Comparison of ENCODE assay signal across 26 cellular contexts in the genomic region with DNA sequence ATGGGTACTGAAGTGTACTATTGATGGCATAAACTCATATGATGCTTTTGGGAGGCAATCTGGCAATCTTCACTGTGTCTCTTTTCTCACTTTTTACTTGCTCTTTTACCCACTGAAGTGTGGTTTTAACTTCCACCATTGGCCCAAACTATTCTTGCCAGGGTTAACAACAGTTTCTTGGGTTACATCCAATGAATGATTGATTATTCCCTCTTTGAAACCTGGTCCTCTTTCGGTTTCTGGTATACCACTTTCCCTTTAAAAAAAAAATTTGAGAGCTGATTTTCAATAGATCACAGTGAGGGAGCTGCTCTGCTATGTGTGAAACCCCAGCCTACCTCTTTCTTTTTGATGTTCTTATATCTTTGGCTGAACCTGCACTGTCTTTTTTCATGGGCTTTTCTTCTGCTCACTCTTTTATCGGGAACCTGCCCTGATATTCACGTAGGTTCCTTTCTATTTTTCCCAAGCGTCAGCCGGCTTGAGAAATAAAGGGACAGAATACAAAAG. TPM values are rescaled to one million over a fixed set of nuclear protein-coding genes. Genes with fewer than 3 reads are reported as not detected.
A peak's percentile ranks its signal among the peaks of the same experiment; 100 is the strongest.
DNase-seq lines count a peak whose midpoint lies in the region; ATAC-seq and TF ChIP-seq lines count a peak whose summit lies in the region.
"Had no signal": no experiment of that assay in that cellular context is flagged by ENCODE, and none has a peak within 500 bp of the region (broad histone marks: within the 10 kb centered on the region; RNA-seq: fewer than 3 reads in every experiment).

No MANE protein-coding gene starts in this region.

- POLR2A ChIA-PET in activated naive CD8-positive, alpha-beta T cell treated with anti-CD3 and anti-CD28 coated beads, Interleukin-2, amount 10 ng/mL, durations not matched to agents 7 days and 5 days (lab: Charles Lee), result no interaction called here

- no peaks in the 10 kb centered on the region for H4K20me1 ChIP-seq in MM.1S (ENCODE audit: insufficient read depth, low read length)

- no peaks in the 10 kb centered on the region for H3K9me3 Mint-ChIP-seq in activated T-cell treated with anti-CD3 and anti-CD28 coated beads, Interleukin-2, amount 50 U/mL, for 72 hours
- no peaks in the 10 kb centered on the region for H3K9me3 Mint-ChIP-seq in activated naive CD8-positive, alpha-beta T cell treated with anti-CD3 and anti-CD28 coated beads, Interleukin-2, amount 10 ng/mL, durations not matched to agents 7 days and 5 days
- H3K9me3 Mint-ChIP-seq: dendritic cell treated with granulocyte-macrophage colony-stimulating factor and Interleukin-4, amounts not matched to agents 40 ng/mL and 50 ng/mL, for 4 days; neural progenitor cell had no signal

- no peaks in the 10 kb centered on the region for H3K79me2 ChIP-seq in MM.1S (ENCODE audit: low read length)

- peaks cover 22% of the 10 kb centered on the region for H3K27me3 Mint-ChIP-seq in activated T-cell treated with anti-CD3 and anti-CD28 coated beads, Interleukin-2, amount 50 U/mL, for 72 hours (ENCODE audit: low read depth)
- peaks cover 20% of the 10 kb centered on the region for H3K27me3 Mint-ChIP-seq in activated naive CD8-positive, alpha-beta T cell treated with anti-CD3 and anti-CD28 coated beads, Interleukin-2, amount 10 ng/mL, durations not matched to agents 7 days and 5 days

- TF ChIP-seq CTCF in MM.1S (IDR thresholded peaks at IDR 0.05; ENCODE audit: low read length) (no peak), uterus (IDR thresholded peaks at IDR 0.05) (no peak)

- H2AFZ ChIP-seq in MM.1S (ENCODE audit: low read length), result no peak overlapping the region
- H2AFZ ChIP-seq: neural progenitor cell had no signal

- H3K9me3 ChIP-seq in MM.1S (replicated peaks; ENCODE audit: insufficient read depth, low read length) (no peaks in the 10 kb centered on the region), uterus (no peaks in the 10 kb centered on the region)
- H3K9me3 ChIP-seq: HAP-1, sigmoid colon, upper lobe of right lung had no signal

- H3K4me1 ChIP-seq in MM.1S (ENCODE audit: low read length), result peaks cover 7% of the 10 kb centered on the region; the same call in 1 of the 2 replicates
- no peaks in the 10 kb centered on the region for H3K4me1 ChIP-seq in uterus
- H3K4me1 ChIP-seq: HAP-1, neural progenitor cell, sigmoid colon, upper lobe of right lung had no signal

- peak overlapping the region; percentile 58 to 75 for H3K4me3 Mint-ChIP-seq in activated T-cell treated with anti-CD3 and anti-CD28 coated beads, Interleukin-2, amount 50 U/mL, for 72 hours
- peak overlapping the region; percentile 65 for H3K4me3 Mint-ChIP-seq in activated naive CD8-positive, alpha-beta T cell treated with anti-CD3 and anti-CD28 coated beads, Interleukin-2, amount 10 ng/mL, durations not matched to agents 7 days and 5 days
- H3K4me3 Mint-ChIP-seq: CD14-positive monocyte; dendritic cell treated with granulocyte-macrophage colony-stimulating factor and Interleukin-4, amounts not matched to agents 40 ng/mL and 50 ng/mL, for 4 days; neural progenitor cell had no signal

- no peaks in the 10 kb centered on the region for H3K27me3 ChIP-seq in MM.1S (replicated peaks; ENCODE audit: insufficient read depth, low read length)
- no peaks in the 10 kb centered on the region for H3K27me3 ChIP-seq in uterus
- H3K27me3 ChIP-seq: sigmoid colon, upper lobe of right lung had no signal

- no peak for DNase-seq in activated T-cell treated with anti-CD3 and anti-CD28 coated beads, Interleukin-2, amount 50 U/mL, for 72 hours
- no peak for DNase-seq in activated T-cell treated with anti-CD3 and anti-CD28 coated beads, Interleukin-2, amount 50 U/mL, for 1 hour
- DNase-seq in MM.1S (peak; percentile 12), uterus (no peak)
- DNase-seq in activated naive CD8-positive, alpha-beta T cell treated with anti-CD3 and anti-CD28 coated beads, Interleukin-2, amount 10 ng/mL, durations not matched to agents 7 days and 5 days, result no peak
- no peak for DNase-seq in stimulated activated naive CD8-positive, alpha-beta T cell treated with anti-CD3 and anti-CD28 coated beads, Interleukin-15, Interleukin-2, amounts not matched to agents 100 U/mL and 50 U/mL, for 24 hours
- DNase-seq: activated CD4-positive, alpha-beta T cell treated with anti-CD3 and anti-CD28 coated beads, Interleukin-2, amount 50 U/mL, for 1 hour; amygdala; glutamatergic neuron; IMR-90; NCI-H1105 treated with DMSO at 0.1 percent for 48 hours; NCI-H2081; sigmoid colon; stimulated activated CD4-positive, alpha-beta T cell treated with anti-CD3 and anti-CD28 coated beads, Interleukin-15, amount 100 ng/mL, for 24 hours; substantia nigra; SW 1271; upper lobe of right lung had no signal

- H3K9ac ChIP-seq in MM.1S (ENCODE audit: low read length), result no peak overlapping the region
- H3K9ac ChIP-seq: neural progenitor cell had no signal

- H3K4me2 ChIP-seq in MM.1S (ENCODE audit: low read depth, low read length), result peak overlapping the region; percentile 49
- H3K4me2 ChIP-seq: neural progenitor cell had no signal

- no peaks in the 10 kb centered on the region for H3K36me3 ChIP-seq in MM.1S (replicated peaks; ENCODE audit: insufficient read depth, low read length)
- H3K36me3 ChIP-seq in uterus, result no peaks in the 10 kb centered on the region
- H3K36me3 ChIP-seq: HAP-1, neural progenitor cell, sigmoid colon, upper lobe of right lung had no signal

- no peaks in the 10 kb centered on the region for H3F3A ChIP-seq in MM.1S (ENCODE audit: insufficient read depth, low read length)

- H3K27ac ChIP-seq in MM.1S (ENCODE audit: low read length) (peak overlapping the region; percentile 31; the same call in 1 of the 2 replicates), uterus (no peak overlapping the region)
- H3K27ac ChIP-seq: neural progenitor cell, sigmoid colon, upper lobe of right lung had no signal

- H3K27ac Mint-ChIP-seq in activated T-cell treated with anti-CD3 and anti-CD28 coated beads, Interleukin-2, amount 50 U/mL, for 72 hours, result peak overlapping the region; percentile 65
- peak overlapping the region; percentile 19 for H3K27ac Mint-ChIP-seq in activated naive CD8-positive, alpha-beta T cell treated with anti-CD3 and anti-CD28 coated beads, Interleukin-2, amount 10 ng/mL, durations not matched to agents 7 days and 5 days
- H3K27ac Mint-ChIP-seq: CD14-positive monocyte; dendritic cell treated with granulocyte-macrophage colony-stimulating factor and Interleukin-4, amounts not matched to agents 40 ng/mL and 50 ng/mL, for 4 days; neural progenitor cell had no signal

- peaks cover 20% of the 10 kb centered on the region for H3K4me1 Mint-ChIP-seq in activated T-cell treated with anti-CD3 and anti-CD28 coated beads, Interleukin-2, amount 50 U/mL, for 72 hours (ENCODE audit: low read depth)
- peaks cover 10% of the 10 kb centered on the region for H3K4me1 Mint-ChIP-seq in activated naive CD8-positive, alpha-beta T cell treated with anti-CD3 and anti-CD28 coated beads, Interleukin-2, amount 10 ng/mL, durations not matched to agents 7 days and 5 days
- H3K4me1 Mint-ChIP-seq: neural progenitor cell had no signal

- no peaks in the 10 kb centered on the region for H3K36me3 Mint-ChIP-seq in activated T-cell treated with anti-CD3 and anti-CD28 coated beads, Interleukin-2, amount 50 U/mL, for 72 hours (ENCODE audit: insufficient read depth in 2 of 2)
- no peaks in the 10 kb centered on the region for H3K36me3 Mint-ChIP-seq in activated naive CD8-positive, alpha-beta T cell treated with anti-CD3 and anti-CD28 coated beads, Interleukin-2, amount 10 ng/mL, durations not matched to agents 7 days and 5 days
- H3K36me3 Mint-ChIP-seq: CD14-positive monocyte, neural progenitor cell had no signal

- TF ChIP-seq POLR2A in uterus (IDR thresholded peaks at IDR 0.05), result no peak

- H3K9me2 ChIP-seq in MM.1S (replicated peaks; ENCODE audit: insufficient read depth, low read length), result no peaks in the 10 kb centered on the region

- H3K4me3 ChIP-seq in MM.1S (ENCODE audit: low read length) (no peak overlapping the region; the same call in 1 of the 2 replicates), uterus (no peak overlapping the region)
- H3K4me3 ChIP-seq: HAP-1, neural progenitor cell, sigmoid colon, upper lobe of right lung had no signal

- intact Hi-C loops in uterus (cut with DNase I; ENCODE audit: low total_unique reads), result no loop called here

- ATAC-seq in activated T-cell treated with anti-CD3 and anti-CD28 coated beads, Interleukin-2, amount 50 U/mL, for 72 hours (replicated peaks in 1 of 2), result no peak
- peak; percentile 47 for ATAC-seq in activated naive CD8-positive, alpha-beta T cell treated with anti-CD3 and anti-CD28 coated beads, Interleukin-2, amount 10 ng/mL, durations not matched to agents 7 days and 5 days (ENCODE audit: low read depth)
- ATAC-seq in stimulated activated naive CD8-positive, alpha-beta T cell treated with anti-CD3 and anti-CD28 coated beads, Interleukin-15, Interleukin-2, amounts not matched to agents 100 U/mL and 50 U/mL, for 24 hours, result peak; percentile 45
- no peak for ATAC-seq in HG02678 (IDR thresholded peaks at IDR 0.05; ENCODE audit: unreplicated experiment)
- ATAC-seq: Right ventricle myocardium inferior, upper lobe of right lung had no signal

RNA-seq across cellular contexts. Expression of gene OR4E1, which starts 56.1 kb away (rescaled TPM):
- not detected for total RNA-seq in activated T-cell treated with anti-CD3 and anti-CD28 coated beads, Interleukin-2, amount 50 U/mL, for 72 hours
- under 1 TPM in 1 of 2 experiments, not detected in 1; 0.11 TPM for total RNA-seq in activated naive CD8-positive, alpha-beta T cell treated with anti-CD3 and anti-CD28 coated beads, Interleukin-2, amount 10 ng/mL, durations not matched to agents 7 days and 5 days
- total RNA-seq in uterus, result not detected
- total RNA-seq: bronchial epithelial cell, IMR-90, lower leg skin, posterior vena cava, Right ventricle myocardium inferior, sigmoid colon, upper lobe of right lung had no signal

Comparison
In these comparisons a context has a peak if more than half of its experiments do, and no peak if none do; other contexts are left out.
1. ATAC-seq: peak in activated naive CD8-positive, alpha-beta T cell treated with anti-CD3 and anti-CD28 coated beads, Interleukin-2, amount 10 ng/mL, durations not matched to agents 7 days and 5 days (single experiment) and stimulated activated naive CD8-positive, alpha-beta T cell treated with anti-CD3 and anti-CD28 coated beads, Interleukin-15, Interleukin-2, amounts not matched to agents 100 U/mL and 50 U/mL, for 24 hours (single experiment); none in activated T-cell treated with anti-CD3 and anti-CD28 coated beads, Interleukin-2, amount 50 U/mL, for 72 hours (0 of 2) and HG02678 (single experiment).